27 cellular contexts compared by ENCODE assay signal in the genomic region with DNA sequence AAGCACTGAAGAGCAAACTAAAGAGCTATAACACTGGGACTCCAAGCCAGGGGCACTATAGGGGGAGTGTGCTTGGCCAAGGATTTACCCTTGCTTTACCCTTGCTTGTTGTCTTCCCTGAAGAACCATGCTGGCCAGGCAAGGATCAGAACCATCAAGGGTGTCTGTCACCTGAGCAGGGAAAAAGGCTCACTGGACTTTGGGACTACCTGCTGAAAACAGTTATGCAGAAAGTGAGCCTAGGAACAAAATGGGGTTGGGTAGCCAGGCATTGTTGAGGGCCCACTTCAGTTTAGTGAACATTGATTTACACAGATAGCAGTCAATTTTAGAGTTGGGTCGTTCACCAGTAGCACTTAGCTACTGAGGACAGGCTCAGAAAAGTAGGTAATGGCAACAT. TPM values are rescaled to one million over a fixed set of nuclear protein-coding genes. Genes with fewer than 3 reads are reported as not detected.
"Had no signal": no experiment of that assay in that cellular context is flagged by ENCODE, and none has a peak within 500 bp of the region (broad histone marks: within the 10 kb centered on the region; RNA-seq: fewer than 3 reads in every experiment).

No MANE protein-coding gene starts in this region.

- H2AFZ ChIP-seq: hepatocyte, parathyroid adenoma had no signal

- H3K27me3 ChIP-seq: hepatocyte, right atrium auricular region, right lobe of liver, stomach, testis, thyroid gland, transverse colon, upper lobe of right lung had no signal

- H3K79me2 ChIP-seq: hepatocyte, parathyroid adenoma had no signal

- H3K4me3 Mint-ChIP-seq: naive thymus-derived CD4-positive, alpha-beta T cell; natural killer cell treated with Interleukin-12 subunit alpha and Interleukin-12 subunit beta and Interleukin-15 and Interleukin-18, amount 100 ng/mL, for 72 hours; stimulated activated naive B cell treated with anti-CD40 and anti-IgM and Interleukin-4, amounts not matched to agents 10 μg/mL and 1 μg/mL and 100 μg/mL, for 72 hours had no signal

- H3K9ac ChIP-seq: parathyroid adenoma had no signal

- DNase-seq: heart right ventricle; islet precursor cell; left ventricle myocardium inferior; midbrain; mucosa of descending colon; naive thymus-derived CD4-positive, alpha-beta T cell; nucleus accumbens; right lobe of liver; stimulated activated CD4-positive, alpha-beta T cell treated with anti-CD3 and anti-CD28 coated beads, Interleukin-12 subunit alpha, Interleukin-12 subunit beta, amount 100 ng/mL, for 4 hours; stimulated activated CD4-positive, alpha-beta T cell treated with anti-CD3 and anti-CD28 coated beads, Interleukin-15, amount 100 ng/mL, for 24 hours; stimulated activated CD4-positive, alpha-beta T cell treated with anti-CD3 and anti-CD28 coated beads, Interleukin-2, amount 100 ng/mL, for 24 hours; stimulated activated CD4-positive, alpha-beta T cell treated with anti-CD3 and anti-CD28 coated beads, Interleukin-4, amount 100 ng/mL, for 1 hour; stimulated activated naive B cell treated with anti-CD40 and anti-IgM and Interleukin-4, amounts not matched to agents 10 μg/mL and 1 μg/mL and 100 μg/mL, for 72 hours; stimulated activated naive CD8-positive, alpha-beta T cell treated with anti-CD3 and anti-CD28 coated beads, Interleukin-15, Interleukin-2, amounts not matched to agents 100 U/mL and 50 U/mL, for 24 hours; stomach; testis; thyroid gland; transverse colon; upper lobe of right lung had no signal

- H3K9me3 ChIP-seq: mucosa of descending colon, right lobe of liver, testis, thyroid gland, upper lobe of right lung had no signal

- H3K36me3 Mint-ChIP-seq: stimulated activated naive B cell treated with anti-CD40 and anti-IgM and Interleukin-4, amounts not matched to agents 10 μg/mL and 1 μg/mL and 100 μg/mL, for 72 hours had no signal

- H3K4me3 ChIP-seq: heart right ventricle, hepatocyte, left ventricle myocardium inferior, lung, mucosa of descending colon, right atrium auricular region, right lobe of liver, stomach, testis, thyroid gland, transverse colon, upper lobe of right lung had no signal

- H3K4me2 ChIP-seq: hepatocyte had no signal

- H3K36me3 ChIP-seq: left ventricle myocardium inferior, right atrium auricular region, right lobe of liver, stomach, thyroid gland, transverse colon, upper lobe of right lung had no signal

- H3K27ac ChIP-seq: heart right ventricle, hepatocyte, left ventricle myocardium inferior, parathyroid adenoma, right atrium auricular region, right lobe of liver, stomach, testis, transverse colon, upper lobe of right lung had no signal

- H3K9me3 Mint-ChIP-seq: natural killer cell treated with Interleukin-12 subunit alpha and Interleukin-12 subunit beta and Interleukin-15 and Interleukin-18, amount 100 ng/mL, for 72 hours had no signal

- H3K27ac Mint-ChIP-seq: natural killer cell treated with Interleukin-12 subunit alpha and Interleukin-12 subunit beta and Interleukin-15 and Interleukin-18, amount 100 ng/mL, for 72 hours; stimulated activated naive B cell treated with anti-CD40 and anti-IgM and Interleukin-4, amounts not matched to agents 10 μg/mL and 1 μg/mL and 100 μg/mL, for 72 hours had no signal

- H3K4me1 ChIP-seq: heart right ventricle, left ventricle myocardium inferior, right atrium auricular region, right lobe of liver, testis, upper lobe of right lung had no signal

- H3K4me1 Mint-ChIP-seq: naive thymus-derived CD4-positive, alpha-beta T cell; stimulated activated naive B cell treated with anti-CD40 and anti-IgM and Interleukin-4, amounts not matched to agents 10 μg/mL and 1 μg/mL and 100 μg/mL, for 72 hours had no signal

RNA-seq across cellular contexts. Expression of a gene that starts 8.0 kb away (rescaled TPM):
- total RNA-seq: heart right ventricle, left ventricle myocardium inferior, mesenteric fat pad, skeletal muscle tissue had no signal
- polyA plus RNA-seq: naive thymus-derived CD4-positive, alpha-beta T cell; neural cell had no signal
